1 cellular context compared by ENCODE assay signal in the genomic region with DNA sequence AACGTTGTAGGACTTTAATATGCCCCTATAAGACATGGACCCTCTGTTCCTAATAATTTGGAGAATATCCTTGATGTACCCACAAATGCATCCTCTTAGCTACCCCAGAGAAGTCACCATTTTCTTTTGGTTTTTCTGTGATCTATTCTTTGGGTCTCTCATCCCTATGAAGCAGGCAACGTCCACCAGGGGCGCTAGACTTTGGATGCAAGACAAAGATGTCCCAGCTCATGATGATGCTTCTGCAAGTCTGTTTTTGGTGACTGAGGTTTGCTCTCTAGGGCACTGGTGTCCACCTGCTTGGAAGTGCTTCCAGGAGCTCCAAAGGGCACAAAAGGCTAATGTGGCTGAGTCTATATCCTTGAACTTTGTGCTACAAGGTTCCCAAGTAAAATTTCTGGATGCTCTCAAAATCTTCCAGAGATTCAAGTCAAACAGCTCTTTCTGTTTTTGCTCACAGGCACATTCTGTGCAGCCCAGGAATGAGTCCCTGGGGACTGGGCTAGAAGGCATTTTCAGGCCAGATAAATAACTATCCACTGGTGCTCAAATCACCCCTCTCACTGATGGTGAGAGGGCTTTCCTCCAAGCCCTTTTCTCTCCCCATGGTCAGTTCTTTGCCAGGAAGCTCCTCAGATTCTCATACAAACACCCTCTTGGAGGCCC.
TF ChIP-seq lines count a peak whose summit lies in the region.

No MANE protein-coding gene starts in this region.

TF ChIP-seq in IMR-90, 13 proteins besides CTCF, POLR2A, EP300 and RAD21 (continued from another document):
- TF ChIP-seq, protein P1, sequence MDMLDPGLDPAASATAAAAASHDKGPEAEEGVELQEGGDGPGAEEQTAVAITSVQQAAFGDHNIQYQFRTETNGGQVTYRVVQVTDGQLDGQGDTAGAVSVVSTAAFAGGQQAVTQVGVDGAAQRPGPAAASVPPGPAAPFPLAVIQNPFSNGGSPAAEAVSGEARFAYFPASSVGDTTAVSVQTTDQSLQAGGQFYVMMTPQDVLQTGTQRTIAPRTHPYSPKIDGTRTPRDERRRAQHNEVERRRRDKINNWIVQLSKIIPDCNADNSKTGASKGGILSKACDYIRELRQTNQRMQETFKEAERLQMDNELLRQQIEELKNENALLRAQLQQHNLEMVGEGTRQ (IDR thresholded peaks at IDR 0.05; ENCODE audit: low read depth, low read length), result no peak
- no peak for TF ChIP-seq RFX5 (IDR thresholded peaks at IDR 0.05; ENCODE audit: low read depth, low read length)
- TF ChIP-seq FOS (IDR thresholded peaks at IDR 0.05; ENCODE audit: low read depth, low read length), result no peak
- no peak for TF ChIP-seq CHD1 (IDR thresholded peaks at IDR 0.05; ENCODE audit: low read depth, low read length)
- no peak for TF ChIP-seq MAFK (IDR thresholded peaks at IDR 0.05; ENCODE audit: low read depth, low read length)
- TF ChIP-seq MAZ (IDR thresholded peaks at IDR 0.05; ENCODE audit: borderline replicate concordance, low read depth, low read length), result no peak
- no peak for TF ChIP-seq BHLHE40 (IDR thresholded peaks at IDR 0.05; ENCODE audit: low read depth, low read length)
- TF ChIP-seq RCOR1 (IDR thresholded peaks at IDR 0.05; ENCODE audit: insufficient replicate concordance, low read length), result no peak
